In genomic region chr5:5169466-5169865, GRCh38 we compare ENCODE assay signal across 23 cellular contexts. TPM values are rescaled to one million over a fixed set of nuclear protein-coding genes. Genes with fewer than 3 reads are reported as not detected.
"Had no signal": no experiment of that assay in that cellular context is flagged by ENCODE, and none has a peak within 500 bp of the region (broad histone marks: within the 10 kb centered on the region; RNA-seq: fewer than 3 reads in every experiment).

No MANE protein-coding gene starts in this region.

- H3K36me3 ChIP-seq: esophagus squamous epithelium, gastrocnemius medialis, heart right ventricle, left lung, lower lobe of right lung had no signal

- DNase-seq: dermis blood vessel endothelial cell; dorsolateral prefrontal cortex; effector CD4-positive, alpha-beta T cell; effector memory CD4-positive, alpha-beta T cell; esophagus squamous epithelium; foreskin fibroblast; foreskin melanocyte; gastrocnemius medialis; glutamatergic neuron; head of caudate nucleus; heart right ventricle; hippocampal formation; left cardiac atrium; left lung; left ventricle myocardium superior; lower lobe of right lung; mesenchymal stem cell; mucosa of descending colon; naive B cell; naive thymus-derived CD8-positive, alpha-beta T cell had no signal

- H3K4me3 ChIP-seq: coronary artery, dorsolateral prefrontal cortex, esophagus squamous epithelium, gastrocnemius medialis, heart right ventricle, left lung, lower lobe of right lung, mucosa of descending colon had no signal

- H3K27me3 ChIP-seq: dorsolateral prefrontal cortex, esophagus squamous epithelium, gastrocnemius medialis, left lung had no signal

- H3K9me3 ChIP-seq: esophagus squamous epithelium, gastrocnemius medialis, left lung, lower lobe of right lung, mucosa of descending colon had no signal

- H3K4me1 ChIP-seq: esophagus squamous epithelium, heart right ventricle, left lung, lower lobe of right lung had no signal

- H3K27ac ChIP-seq: coronary artery, dorsolateral prefrontal cortex, esophagus squamous epithelium, gastrocnemius medialis, heart right ventricle, left lung, lower lobe of right lung had no signal

- ATAC-seq: gastrocnemius medialis; heart right ventricle; left cardiac atrium; left lung; left ventricle myocardium superior; lower lobe of right lung; mucosa of descending colon; naive thymus-derived CD8-positive, alpha-beta T cell had no signal

RNA-seq across cellular contexts. Expression of gene ADAMTS16, which starts 29.3 kb away (rescaled TPM):
- total RNA-seq: dermis blood vessel endothelial cell; endothelial cell of umbilical vein; gastrocnemius medialis; left ventricle myocardium superior; lung microvascular endothelial cell; naive thymus-derived CD8-positive, alpha-beta T cell had no signal
